Comparison of ENCODE assay signal across 35 cellular contexts in the genomic region with DNA sequence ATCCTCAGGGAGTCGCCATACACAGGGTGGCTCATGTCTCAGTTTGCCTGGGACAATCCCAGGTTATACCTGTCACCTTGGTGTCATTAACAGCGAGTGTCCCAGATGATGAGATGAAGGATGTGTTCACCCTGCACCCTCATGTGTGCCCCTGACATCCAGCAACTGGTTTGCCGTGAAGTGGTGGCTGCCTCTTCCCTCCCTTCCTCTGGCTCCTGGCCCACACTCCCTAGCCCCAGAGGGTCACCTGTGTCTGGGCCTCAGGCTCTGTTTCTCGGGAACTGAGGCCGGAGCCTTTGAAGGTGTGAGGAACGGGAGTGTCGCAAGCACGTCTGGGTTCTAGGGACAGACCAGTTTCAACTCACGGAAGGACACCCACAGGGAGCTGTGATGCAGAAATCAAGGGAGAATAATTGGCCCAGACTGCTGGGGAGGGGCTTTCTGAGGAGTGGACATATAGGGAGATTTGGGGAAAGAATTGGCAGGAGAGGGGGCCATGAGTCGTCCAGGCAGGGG. TPM values are rescaled to one million over a fixed set of nuclear protein-coding genes. Genes with fewer than 3 reads are reported as not detected.
"Had no signal": no experiment of that assay in that cellular context is flagged by ENCODE, and none has a peak within 500 bp of the region (broad histone marks: within the 10 kb centered on the region; RNA-seq: fewer than 3 reads in every experiment).

No MANE protein-coding gene starts in this region.

- H3K9me3 Mint-ChIP-seq: activated CD4-positive, alpha-beta memory T cell treated with anti-CD3 and anti-CD28 coated beads for 36 hours; activated CD4-positive, alpha-beta T cell treated with anti-CD3 and anti-CD28 coated beads, Interleukin-2, amount 10 ng/mL, durations not matched to agents 24 days and 14 days; activated naive CD4-positive, alpha-beta T cell treated with anti-CD3 and anti-CD28 coated beads for 36 hours; activated naive CD4-positive, alpha-beta T cell treated with anti-CD3 and anti-CD28 coated beads, Interleukin-2, amount 50 U/mL, for 24 hours; activated naive CD8-positive, alpha-beta T cell treated with anti-CD3 and anti-CD28 coated beads for 36 hours; activated naive CD8-positive, alpha-beta T cell treated with anti-CD3 and anti-CD28 coated beads, Interleukin-2, amount 50 U/mL, for 24 hours; activated T-helper 1 cell treated with anti-CD3 and anti-CD28 coated beads, Interleukin-12 subunit alpha, Interleukin-12 subunit beta, Interleukin-2, Interleukin-4 antibody, amounts not matched to agents 30 ng/mL and 10 ng/mL and 1 ng/mL, durations not matched to agents 14 hours and 24 hours and 36 hours; activated T-helper 2 cell treated with anti-CD3 and anti-CD28 coated beads, Interferon-gamma antibody, Interleukin-2, Interleukin-4, amounts not matched to agents 10 μg/mL and 5 μg/mL and 100 μg/mL, durations not matched to agents 14 hours and 24 hours and 36 hours; effector memory CD8-positive, alpha-beta T cell had no signal

- H3K36me3 Mint-ChIP-seq: activated CD4-positive, alpha-beta memory T cell treated with anti-CD3 and anti-CD28 coated beads for 36 hours; activated CD8-positive, alpha-beta memory T cell treated with anti-CD3 and anti-CD28 coated beads, Interleukin-2, amount 10 ng/mL, durations not matched to agents 7 days and 5 days; activated naive CD4-positive, alpha-beta T cell treated with anti-CD3 and anti-CD28 coated beads, Interleukin-2, amount 50 U/mL, for 24 hours; activated naive CD8-positive, alpha-beta T cell treated with anti-CD3 and anti-CD28 coated beads for 36 hours had no signal

- ATAC-seq: activated CD4-positive, alpha-beta T cell treated with anti-CD3 and anti-CD28 coated beads for 36 hours; activated CD8-positive, alpha-beta memory T cell treated with anti-CD3 and anti-CD28 coated beads, Interleukin-2, amount 10 ng/mL, durations not matched to agents 7 days and 5 days; activated CD8-positive, alpha-beta T cell treated with anti-CD3 and anti-CD28 coated beads, Interleukin-2, amount 10 ng/mL, durations not matched to agents 7 days and 5 days; activated naive CD8-positive, alpha-beta T cell treated with anti-CD3 and anti-CD28 coated beads, Interleukin-2, amount 50 U/mL, for 24 hours; body of pancreas; effector memory CD8-positive, alpha-beta T cell; foreskin keratinocyte; gastrocnemius medialis had no signal

- DNase-seq: activated CD4-positive, alpha-beta memory T cell treated with anti-CD3 and anti-CD28 coated beads for 36 hours; activated CD4-positive, alpha-beta T cell treated with anti-CD3 and anti-CD28 coated beads for 36 hours; activated CD4-positive, alpha-beta T cell treated with anti-CD3 and anti-CD28 coated beads, Interleukin-2, amount 10 ng/mL, durations not matched to agents 24 days and 14 days; activated CD4-positive, CD25-positive, alpha-beta regulatory T cell; activated CD4-positive, CD25-positive, alpha-beta regulatory T cell treated with anti-CD3 and anti-CD28 coated beads, Interleukin-2, amount 50 U/mL, for 72 hours; activated CD8-positive, alpha-beta memory T cell treated with anti-CD3 and anti-CD28 coated beads, Interleukin-2, amount 10 ng/mL, durations not matched to agents 7 days and 5 days; activated CD8-positive, alpha-beta memory T cell treated with anti-CD3 and anti-CD28 coated beads, Interleukin-2, amount 50 U/mL, for 4 hours; activated CD8-positive, alpha-beta T cell treated with anti-CD3 and anti-CD28 coated beads, Interleukin-2, amount 10 ng/mL, durations not matched to agents 7 days and 5 days; activated effector memory CD4-positive, alpha-beta T cell treated with anti-CD3 and anti-CD28 coated beads, Interleukin-2, amount 50 U/mL, for 16 hours; activated naive CD4-positive, alpha-beta T cell treated with anti-CD3 and anti-CD28 coated beads for 36 hours; activated naive CD8-positive, alpha-beta T cell treated with anti-CD3 and anti-CD28 coated beads for 36 hours; activated naive CD8-positive, alpha-beta T cell treated with anti-CD3 and anti-CD28 coated beads, Interleukin-2, amount 50 U/mL, for 24 hours; activated T-cell treated with anti-CD3 and anti-CD28 coated beads, Interleukin-2, amount 50 U/mL, for 1 hour; activated T-cell treated with anti-CD3 and anti-CD28 coated beads, Interleukin-2, amount 50 U/mL, for 48 hours; amygdala; aorta; body of pancreas; caudate nucleus; cortex of kidney; dermis blood vessel endothelial cell; effector CD4-positive, alpha-beta T cell; effector memory CD8-positive, alpha-beta T cell; erythroblast; foreskin keratinocyte; gastrocnemius medialis; T-helper 2 cell had no signal

- H3K27ac Mint-ChIP-seq: activated CD4-positive, alpha-beta memory T cell treated with anti-CD3 and anti-CD28 coated beads for 36 hours; activated CD4-positive, alpha-beta T cell treated with anti-CD3 and anti-CD28 coated beads for 36 hours; activated CD4-positive, alpha-beta T cell treated with anti-CD3 and anti-CD28 coated beads, Interleukin-2, amount 10 ng/mL, durations not matched to agents 24 days and 14 days; activated CD8-positive, alpha-beta memory T cell treated with anti-CD3 and anti-CD28 coated beads, Interleukin-2, amount 10 ng/mL, durations not matched to agents 7 days and 5 days; activated CD8-positive, alpha-beta T cell treated with anti-CD3 and anti-CD28 coated beads, Interleukin-2, amount 10 ng/mL, durations not matched to agents 7 days and 5 days; activated naive CD4-positive, alpha-beta T cell treated with anti-CD3 and anti-CD28 coated beads for 36 hours; activated naive CD4-positive, alpha-beta T cell treated with anti-CD3 and anti-CD28 coated beads, Interleukin-2, amount 50 U/mL, for 24 hours; activated naive CD8-positive, alpha-beta T cell treated with anti-CD3 and anti-CD28 coated beads for 36 hours; activated naive CD8-positive, alpha-beta T cell treated with anti-CD3 and anti-CD28 coated beads, Interleukin-2, amount 50 U/mL, for 24 hours; activated T-helper 1 cell treated with anti-CD3 and anti-CD28 coated beads, Interleukin-12 subunit alpha, Interleukin-12 subunit beta, Interleukin-2, Interleukin-4 antibody, amounts not matched to agents 30 ng/mL and 10 ng/mL and 1 ng/mL, durations not matched to agents 14 hours and 24 hours and 36 hours; activated T-helper 2 cell treated with anti-CD3 and anti-CD28 coated beads, Interferon-gamma antibody, Interleukin-2, Interleukin-4, amounts not matched to agents 10 μg/mL and 5 μg/mL and 100 μg/mL, durations not matched to agents 14 hours and 24 hours and 36 hours; effector memory CD8-positive, alpha-beta T cell had no signal

- H3K36me3 ChIP-seq: adrenal gland, esophagus muscularis mucosa, gastrocnemius medialis had no signal

- H3K4me1 Mint-ChIP-seq: activated CD4-positive, alpha-beta T cell treated with anti-CD3 and anti-CD28 coated beads, Interleukin-2, amount 10 ng/mL, durations not matched to agents 24 days and 14 days; activated CD8-positive, alpha-beta memory T cell treated with anti-CD3 and anti-CD28 coated beads, Interleukin-2, amount 10 ng/mL, durations not matched to agents 7 days and 5 days had no signal

- H3K4me3 Mint-ChIP-seq: activated CD4-positive, alpha-beta memory T cell treated with anti-CD3 and anti-CD28 coated beads for 36 hours; activated CD4-positive, alpha-beta T cell treated with anti-CD3 and anti-CD28 coated beads for 36 hours; activated CD4-positive, alpha-beta T cell treated with anti-CD3 and anti-CD28 coated beads, Interleukin-2, amount 10 ng/mL, durations not matched to agents 24 days and 14 days; activated CD8-positive, alpha-beta memory T cell treated with anti-CD3 and anti-CD28 coated beads, Interleukin-2, amount 10 ng/mL, durations not matched to agents 7 days and 5 days; activated CD8-positive, alpha-beta T cell treated with anti-CD3 and anti-CD28 coated beads, Interleukin-2, amount 10 ng/mL, durations not matched to agents 7 days and 5 days; activated naive CD4-positive, alpha-beta T cell treated with anti-CD3 and anti-CD28 coated beads for 36 hours; activated naive CD4-positive, alpha-beta T cell treated with anti-CD3 and anti-CD28 coated beads, Interleukin-2, amount 50 U/mL, for 24 hours; activated naive CD8-positive, alpha-beta T cell treated with anti-CD3 and anti-CD28 coated beads for 36 hours; activated naive CD8-positive, alpha-beta T cell treated with anti-CD3 and anti-CD28 coated beads, Interleukin-2, amount 50 U/mL, for 24 hours; activated T-helper 1 cell treated with anti-CD3 and anti-CD28 coated beads, Interleukin-12 subunit alpha, Interleukin-12 subunit beta, Interleukin-2, Interleukin-4 antibody, amounts not matched to agents 30 ng/mL and 10 ng/mL and 1 ng/mL, durations not matched to agents 14 hours and 24 hours and 36 hours; effector memory CD8-positive, alpha-beta T cell had no signal

- H3K27ac ChIP-seq: adrenal gland, body of pancreas, esophagus muscularis mucosa, foreskin keratinocyte, gastrocnemius medialis had no signal

- H3K4me1 ChIP-seq: foreskin keratinocyte, gastrocnemius medialis had no signal

- H3K4me3 ChIP-seq: adrenal gland, body of pancreas, esophagus muscularis mucosa, gastrocnemius medialis had no signal

- FAIRE-seq: colon had no signal

- H3K9me3 ChIP-seq: adrenal gland, body of pancreas, esophagus muscularis mucosa, gastrocnemius medialis had no signal

RNA-seq across cellular contexts. Expression of a gene that starts 35.8 kb away (rescaled TPM):
- total RNA-seq: activated CD4-positive, alpha-beta memory T cell treated with anti-CD3 and anti-CD28 coated beads for 36 hours; activated CD4-positive, alpha-beta T cell treated with anti-CD3 and anti-CD28 coated beads for 36 hours; activated CD4-positive, alpha-beta T cell treated with anti-CD3 and anti-CD28 coated beads, Interleukin-2, amount 10 ng/mL, durations not matched to agents 24 days and 14 days; activated CD8-positive, alpha-beta memory T cell treated with anti-CD3 and anti-CD28 coated beads for 36 hours; activated CD8-positive, alpha-beta memory T cell treated with anti-CD3 and anti-CD28 coated beads, Interleukin-2, amount 10 ng/mL, durations not matched to agents 7 days and 5 days; activated CD8-positive, alpha-beta T cell treated with anti-CD3 and anti-CD28 coated beads, Interleukin-2, amount 10 ng/mL, durations not matched to agents 7 days and 5 days; activated naive CD4-positive, alpha-beta T cell treated with anti-CD3 and anti-CD28 coated beads for 36 hours; activated naive CD8-positive, alpha-beta T cell treated with anti-CD3 and anti-CD28 coated beads for 36 hours; activated T-helper 1 cell treated with anti-CD3 and anti-CD28 coated beads, Interleukin-12 subunit alpha, Interleukin-12 subunit beta, Interleukin-2, Interleukin-4 antibody, amounts not matched to agents 30 ng/mL and 10 ng/mL and 1 ng/mL, durations not matched to agents 14 hours and 24 hours and 36 hours; activated T-helper 2 cell treated with anti-CD3 and anti-CD28 coated beads, Interferon-gamma antibody, Interleukin-2, Interleukin-4, amounts not matched to agents 10 μg/mL and 5 μg/mL and 100 μg/mL, durations not matched to agents 14 hours and 24 hours and 36 hours; chondrocyte; T-helper 1 cell treated with Interleukin-12 subunit alpha and Interleukin-12 subunit beta and Interleukin-4 antibody, amounts not matched to agents 30 ng/mL and 1 ng/mL, for 36 hours had no signal
